ENCODE assay signal across 13 cellular contexts in genomic region chr15:59400103-59400813, GRCh38. TPM values are rescaled to one million over a fixed set of nuclear protein-coding genes. Genes with fewer than 3 reads are reported as not detected.
A peak's percentile ranks its signal among the peaks of the same experiment; 100 is the strongest.
DNase-seq lines count a peak whose midpoint lies in the region; ATAC-seq, FAIRE-seq and TF ChIP-seq lines count a peak whose summit lies in the region.
"Had no signal": no experiment of that assay in that cellular context is flagged by ENCODE, and none has a peak within 500 bp of the region (broad histone marks: within the 10 kb centered on the region; RNA-seq: fewer than 3 reads in every experiment).

No MANE protein-coding gene starts in this region.

- no peaks in the 10 kb centered on the region for H3K36me3 Mint-ChIP-seq in CD14-positive monocyte

- H4K20me1 ChIP-seq in GM12878 (ENCODE audit: control insufficient read depth, insufficient read depth) (no peaks in the 10 kb centered on the region), osteoblast (ENCODE audit: insufficient read depth, low read length) (no peaks in the 10 kb centered on the region)

- no peaks in the 10 kb centered on the region for H3K9me3 ChIP-seq in GM12878 (replicated peaks; ENCODE audit: control insufficient read depth, insufficient read depth, low read length)
- no peaks in the 10 kb centered on the region for H3K9me3 ChIP-seq in osteoblast (ENCODE audit: low read depth, low read length)
- H3K9me3 ChIP-seq: heart right ventricle, upper lobe of left lung had no signal

- no peaks in the 10 kb centered on the region; the same call in 1 of the 2 replicates for H3K79me2 ChIP-seq in GM12878 (ENCODE audit: control insufficient read depth, insufficient read depth, low read length)
- H3K79me2 ChIP-seq in osteoblast (ENCODE audit: insufficient read depth, low read length): no peaks in the 10 kb centered on the region

- peak overlapping the region; percentile 81 for H3K4me2 ChIP-seq in GM12878 (ENCODE audit: control insufficient read depth, insufficient read depth)
- no peak overlapping the region for H3K4me2 ChIP-seq in osteoblast (ENCODE audit: insufficient read depth, low read length)

- BruUV-seq in GM12878 (replicated peaks; lab: Mats Ljungman, UMichigan): no TSS peak

- intact Hi-C loops in CD14-positive monocyte (cut with micrococcal nuclease) (no loop called here), GM12878 (cut with micrococcal nuclease; ENCODE audit: unreplicated experiment) (no loop called here)

- peaks cover 0 to 1% (median 0%) of the 10 kb centered on the region in 3 donors for H3K27me3 Mint-ChIP-seq in CD14-positive monocyte (ENCODE audit: low read depth in 3 of 3)

- peaks cover 77% of the 10 kb centered on the region for H3K4me1 Mint-ChIP-seq in CD14-positive monocyte

- peak overlapping the region; percentile 65 for H3K9ac ChIP-seq in GM12878 (ENCODE audit: control insufficient read depth, insufficient read depth, low read length)

- WGBS in GM12878 (ENCODE audit: insufficient coverage, insufficient replicate concordance, low lambda C conversion rate, missing lambda C conversion rate): 45% methylated on average over 13 of the region's 13 CpGs

- H3K4me1 ChIP-seq in GM12878 (ENCODE audit: control insufficient read depth, insufficient read depth, low read length): peaks cover 52% of the 10 kb centered on the region
- H3K4me1 ChIP-seq in osteoblast (ENCODE audit: insufficient read depth, low read length): no peaks in the 10 kb centered on the region
- H3K4me1 ChIP-seq: upper lobe of left lung had no signal

- ATAC-seq in GM21360 (IDR thresholded peaks at IDR 0.05; ENCODE audit: unreplicated experiment) (peak; percentile 22), HG03135 (IDR thresholded peaks at IDR 0.05; ENCODE audit: unreplicated experiment) (peak; percentile 18), GM12878 (peak; percentile 53), left lobe of liver (no peak)

- SMC1A ChIA-PET in GM12878 (lab: Charles Lee; ENCODE audit: uncharacterized antibody, unreplicated experiment): interaction anchor here (1.1 to 6.4 kb wide), 11 partner anchors 8 to 116 kb away, joined by 3 to 67 read pairs (median 4); no protein-coding TSS in a partner anchor

- H3K36me3 ChIP-seq in GM12878 (ENCODE audit: control insufficient read depth in 2 of 2, insufficient read depth in 2 of 2, low read length in 1 of 2) (no peaks in the 10 kb centered on the region), osteoblast (ENCODE audit: insufficient read depth, low read length) (no peaks in the 10 kb centered on the region)
- H3K36me3 ChIP-seq: heart right ventricle, upper lobe of left lung had no signal

- no peak for TF ChIP-seq EP300 in GM12878 (IDR thresholded peaks at IDR 0.05; ENCODE audit: borderline replicate concordance in 1 of 2, control insufficient read depth in 1 of 2, low read depth in 2 of 2, low read length in 2 of 2)

- H3K27me3 ChIP-seq in GM12878 (replicated peaks in 1 of 2; ENCODE audit: control insufficient read depth in 2 of 2, insufficient read depth in 2 of 2, low read length in 1 of 2) (no peaks in the 10 kb centered on the region), osteoblast (ENCODE audit: insufficient read depth, low read length) (no peaks in the 10 kb centered on the region)
- H3K27me3 ChIP-seq: heart right ventricle, upper lobe of left lung had no signal

- peak overlapping the region; percentile 60 to 80 for H3K4me3 Mint-ChIP-seq in CD14-positive monocyte

- CTCF ChIA-PET in GM12878 (lab: Yijun Ruan, JAX): interaction anchor here (0.7 to 2.8 kb wide), 6 partner anchors 10 to 154 kb away, joined by 3 to 24 read pairs (median 4); partner anchors contain the start of gene MYO1E

- no peak for TF ChIP-seq POLR2A in GM12878 (IDR thresholded peaks at IDR 0.05; ENCODE audit: low read depth, low read length)

- POLR2A ChIA-PET in GM12878 (lab: Charles Lee): interaction anchor here (0.5 to 3.2 kb wide), 4 partner anchors 11 to 83 kb away, joined by 3 to 21 read pairs (median 5); no protein-coding TSS in a partner anchor

- RAD21 ChIA-PET in GM12878 (lab: Charles Lee; ENCODE audit: unreplicated experiment): interaction anchor here (0.8 to 6.6 kb wide), 6 partner anchors 11 to 100 kb away, joined by 3 to 78 read pairs (median 3); no protein-coding TSS in a partner anchor

- H2AFZ ChIP-seq in GM12878 (ENCODE audit: control insufficient read depth, low read depth, low read length) (peak overlapping the region; percentile 71), osteoblast (ENCODE audit: low read length) (no peak overlapping the region)

- TF ChIP-seq CTCF in CD14-positive monocyte (IDR thresholded peaks at IDR 0.05) (no peak), GM12878 (IDR thresholded peaks at IDR 0.05 in 2 of 3, conservative IDR thresholded peaks at IDR 0.05 in 1 of 3; ENCODE audit: control insufficient read depth in 2 of 3, extremely low read depth in 1 of 3, insufficient read depth in 1 of 3, low read depth in 3 of 3, low read length in 3 of 3) (no peak), osteoblast (IDR thresholded peaks at IDR 0.05; ENCODE audit: extremely low read depth, low read depth, low read length) (no peak)

- H3K27ac ChIP-seq in GM12878 (ENCODE audit: control insufficient read depth, insufficient read depth): peak overlapping the region; percentile 87
- H3K27ac ChIP-seq in osteoblast (ENCODE audit: low read depth, low read length): no peak overlapping the region
- H3K27ac ChIP-seq: heart right ventricle, SK-N-MC, upper lobe of left lung had no signal

- FAIRE-seq in GM12878 (lab: Jason Lieb, UNC): no peak
- FAIRE-seq: endometrium had no signal

- in situ Hi-C loops in GM12878 (cut with MboI): no loop called here
- in situ Hi-C loops in KBM-7 (cut with MboI; ENCODE audit: low pct_unique_long_range_greater_than_20kb, low sequenced_read_pairs): no loop called here

- DNase-seq in CD14-positive monocyte (ENCODE audit: low spot score): no peak
- DNase-seq in GM12878 (ENCODE audit: low read depth, low spot score): no peak
- no peak for DNase-seq in KBM-7
- DNase-seq in left lobe of liver (ENCODE audit: low spot score): no peak
- DNase-seq in NCI-H2171 treated with DMSO at 0.1 percent for 48 hours (lab: John Stamatoyannopoulos, UW): no peak
- no peak for DNase-seq in osteoblast (ENCODE audit: insufficient read length, low spot score, missing footprints)
- DNase-seq: heart right ventricle, NCI-H187 treated with DMSO at 0.1 percent for 48 hours had no signal

- H3K4me3 ChIP-seq in GM12878 (peak overlapping the region; percentile 43), osteoblast (ENCODE audit: insufficient read depth, low read length) (no peak overlapping the region)
- H3K4me3 ChIP-seq: heart right ventricle, SK-N-MC, upper lobe of left lung had no signal

- H3K27ac Mint-ChIP-seq in CD14-positive monocyte: peak overlapping the region; percentile 85 to 94 (median 89)

- H3K9me3 Mint-ChIP-seq in CD14-positive monocyte: no peaks in the 10 kb centered on the region

- no peak for TF ChIP-seq RAD21 in GM12878 (IDR thresholded peaks at IDR 0.05; ENCODE audit: insufficient read depth, low read depth, low read length)

RNA-seq across cellular contexts. Expression of gene MYO1E, which starts 27.6 kb away (rescaled TPM):
- polyA plus RNA-seq in CD14-positive monocyte (10 to 100 TPM in 1 of 2 donors, 1 to 10 TPM in 1; 5.5 to 16.2 TPM), GM12878 (2011; rRNA removed) (33.3 and 68.3 TPM in 2 replicates), GM12878 (2014; fragmentation: Illumina TruSeq; extraction: Trizol) (77.9 and 93.5 TPM in 2 replicates), GM12878 (2014; fragmentation: Nextera tagmentation; extraction: Ambion mirVana) (10 to 100 TPM; 10.3 to 27.5 TPM), GM12878 (2014; rRNA removed) (43.7 and 46.9 TPM in 2 replicates), GM12878 (2016; fragmentation: Nextera tagmentation; extraction: Ambion mirVana) (100 to 1,000 TPM; 189 to 191 TPM)
- 732 and 834 TPM in 2 replicates for total RNA-seq in GM12878 (2013; cell fraction: nucleolus; rRNA removed)
- total RNA-seq in GM12878 (2014; rRNA removed) (55.9 and 59.3 TPM in 2 replicates), GM12878 (2014; rRNA removed; fragmentation: Illumina TruSeq; extraction: Trizol) (70.5 and 76.5 TPM in 2 replicates), GM12878 (2021) (256 and 266 TPM in 2 replicates), left lobe of liver (81.4 TPM), osteoblast (220 and 336 TPM in 2 replicates)
- 15.6 TPM for polyA plus RNA-seq in GM12878 (2011; ENCODE audit: low read depth)
- polyA plus RNA-seq in GM12878 (2011; cell fraction: cytosol; rRNA removed): 16.2 and 18.4 TPM in 2 replicates
- 21.3 TPM in 2 replicates for polyA plus RNA-seq in GM12878 (2011; cell fraction: nucleus; rRNA removed)
- polyA plus RNA-seq in GM12878 (2012): 92.0 and 138 TPM in 2 replicates
- 25.2 and 53.3 TPM in 2 replicates for polyA minus RNA-seq in GM12878 (2011; rRNA and poly(A)+ RNA removed)
- 11.1 TPM in 2 replicates for polyA minus RNA-seq in GM12878 (2011; cell fraction: cytosol; rRNA and poly(A)+ RNA removed)
- polyA minus RNA-seq in GM12878 (2011; cell fraction: nucleus; rRNA and poly(A)+ RNA removed): 42.3 and 48.9 TPM in 2 replicates

RNA-seq across cellular contexts. Expression of gene FAM81A, which starts 37.7 kb away (rescaled TPM):
- polyA plus RNA-seq in CD14-positive monocyte (under 1 TPM in 1 of 2 donors, not detected in 1; 0.66 TPM), GM12878 (2011; rRNA removed) (0.18 and 0.40 TPM in 2 replicates), GM12878 (2014; fragmentation: Illumina TruSeq; extraction: Trizol) (15.1 and 18.9 TPM in 2 replicates), GM12878 (2014; fragmentation: Nextera tagmentation; extraction: Ambion mirVana) (1 to 10 TPM; 7.6 to 9.0 TPM), GM12878 (2014; rRNA removed) (13.4 and 15.8 TPM in 2 replicates), GM12878 (2016; fragmentation: Nextera tagmentation; extraction: Ambion mirVana) (10 to 100 TPM; 23.9 to 34.5 TPM)
- total RNA-seq in GM12878 (2013; cell fraction: nucleolus; rRNA removed): 10.2 and 16.8 TPM in 2 replicates
- total RNA-seq in GM12878 (2014; rRNA removed) (12.5 and 14.7 TPM in 2 replicates), GM12878 (2014; rRNA removed; fragmentation: Illumina TruSeq; extraction: Trizol) (16.5 and 16.8 TPM in 2 replicates), GM12878 (2021) (19.9 and 20.2 TPM in 2 replicates), left lobe of liver (not detected), osteoblast (0.29 and 0.72 TPM in 2 replicates)
- polyA plus RNA-seq in GM12878 (2011; ENCODE audit: low read depth): 3.7 TPM
- polyA plus RNA-seq in GM12878 (2011; cell fraction: cytosol; rRNA removed): 0.07 and 0.13 TPM in 2 replicates
- 0.22 and 0.95 TPM in 2 replicates for polyA plus RNA-seq in GM12878 (2011; cell fraction: nucleus; rRNA removed)
- 8.8 and 10.9 TPM in 2 replicates for polyA plus RNA-seq in GM12878 (2012)
- 0.21 TPM in 1 of 2 replicates, not detected in the other for polyA minus RNA-seq in GM12878 (2011; rRNA and poly(A)+ RNA removed)
- not detected in 2 replicates for polyA minus RNA-seq in GM12878 (2011; cell fraction: cytosol; rRNA and poly(A)+ RNA removed)
- polyA minus RNA-seq in GM12878 (2011; cell fraction: nucleus; rRNA and poly(A)+ RNA removed): not detected in 2 replicates
